15 cellular contexts compared by ENCODE assay signal in the genomic region with DNA sequence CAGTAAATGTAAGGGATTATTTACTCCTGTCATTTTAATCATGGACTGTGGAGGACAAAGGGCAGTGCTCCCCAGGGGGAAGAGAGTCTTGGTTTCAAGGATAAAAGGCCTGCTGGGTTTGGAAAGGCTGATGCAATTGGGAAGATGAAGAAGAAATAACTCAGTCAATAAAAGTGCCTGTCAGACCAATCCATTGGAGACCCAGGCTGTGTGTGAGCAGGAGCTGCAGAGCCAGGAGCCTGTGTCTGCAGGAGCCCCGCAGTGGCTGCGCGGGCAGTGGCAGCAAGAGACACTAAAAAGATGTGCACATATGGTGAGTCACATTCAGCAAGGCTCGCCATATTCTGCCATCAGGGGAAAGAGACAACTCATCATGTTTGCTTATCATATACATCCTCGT.
DNase-seq lines count a peak whose midpoint lies in the region; ATAC-seq lines count a peak whose summit lies in the region.
"Had no signal": no experiment of that assay in that cellular context is flagged by ENCODE, and none has a peak within 500 bp of the region (broad histone marks: within the 10 kb centered on the region; RNA-seq: fewer than 3 reads in every experiment).

No MANE protein-coding gene starts in this region.

- peak; percentile 24 for DNase-seq in NCI-H1694 treated with DMSO at 0.1 percent for 48 hours (lab: John Stamatoyannopoulos, UW)
- no peak for DNase-seq in NCI-H1694 (lab: John Stamatoyannopoulos, UW)
- peak; percentile 18 for DNase-seq in LoVo (ENCODE audit: low spot score)
- DNase-seq in RPMI7951 (ENCODE audit: low read depth) = peak; percentile 13
- DNase-seq in iris pigment epithelial cell (ENCODE audit: low read depth) = peak; percentile 30
- no peak for DNase-seq in activated CD4-positive, alpha-beta T cell treated with anti-CD3 and anti-CD28 coated beads, Interleukin-2, amount 50 U/mL, for 4 hours
- no peak for DNase-seq in activated CD4-positive, alpha-beta T cell treated with anti-CD3 and anti-CD28 coated beads, Interleukin-2, amount 50 U/mL, for 48 hours
- DNase-seq: activated naive CD4-positive, alpha-beta T cell treated with anti-CD3 and anti-CD28 coated beads for 36 hours; CD4-positive, alpha-beta memory T cell; effector memory CD4-positive, alpha-beta T cell; MM.1S; NCI-H774; occipital lobe had no signal

- ATAC-seq in GM19324 (IDR thresholded peaks at IDR 0.05; ENCODE audit: low FRiP score, unreplicated experiment) = no peak
- ATAC-seq: gastroesophageal sphincter had no signal

Comparison
In these comparisons a context has a peak if more than half of its experiments do, and no peak if none do; other contexts are left out.
1. DNase-seq: peak in NCI-H1694 treated with DMSO at 0.1 percent for 48 hours (single experiment), LoVo (single experiment), RPMI7951 (single experiment) and iris pigment epithelial cell (single experiment); none in NCI-H1694 (single experiment), activated CD4-positive, alpha-beta T cell treated with anti-CD3 and anti-CD28 coated beads, Interleukin-2, amount 50 U/mL, for 4 hours (0 of 2) and activated CD4-positive, alpha-beta T cell treated with anti-CD3 and anti-CD28 coated beads, Interleukin-2, amount 50 U/mL, for 48 hours (0 of 2).